ENCODE assay signal across 20 cellular contexts in genomic region chr19:5971714-5972354, GRCh38. TPM values are rescaled to one million over a fixed set of nuclear protein-coding genes. Genes with fewer than 3 reads are reported as not detected.
DNase-seq lines count a peak whose midpoint lies in the region; ATAC-seq, FAIRE-seq and TF ChIP-seq lines count a peak whose summit lies in the region.
"Had no signal": no experiment of that assay in that cellular context is flagged by ENCODE, and none has a peak within 500 bp of the region (broad histone marks: within the 10 kb centered on the region; RNA-seq: fewer than 3 reads in every experiment).

No MANE protein-coding gene starts in this region.

- H3K27ac Mint-ChIP-seq in immature natural killer cell = peak overlapping the region; percentile 51 to 65 (median 60)
- H3K27ac Mint-ChIP-seq: mesothelial cell of epicardium had no signal

- no peak overlapping the region for H3K9ac ChIP-seq in HepG2 (ENCODE audit: insufficient read depth, low read depth, low read length)

- TF ChIP-seq CTCF in HepG2 (CRISPR knock-in tag; IDR thresholded peaks at IDR 0.05) (no peak), right lobe of liver (IDR thresholded peaks at IDR 0.05) (no peak), foreskin fibroblast (IDR thresholded peaks at IDR 0.05; ENCODE audit: low read depth, low read length) (no peak)

- H2AFZ ChIP-seq in HepG2 (ENCODE audit: low read length) = no peak overlapping the region

- peaks cover 98% of the 10 kb centered on the region for H3K79me2 ChIP-seq in HepG2 (ENCODE audit: insufficient read depth, low read length)

- WGBS in HepG2 (ENCODE audit: low lambda C conversion rate) = 100% methylated on average over 2 of the region's 2 CpGs
- whole genome bisulfite sequencing in right lobe of liver (ENCODE audit: insufficient coverage, low coverage, low lambda C conversion rate, missing lambda C conversion rate) = 80% methylated on average over 2 of the region's 2 CpGs

- no peaks in the 10 kb centered on the region; a peak in 1 of 5 replicates for H3K27me3 ChIP-seq in HepG2 (ENCODE audit: control insufficient read depth in 1 of 2, insufficient read depth in 2 of 2, low read length in 2 of 2)
- no peaks in the 10 kb centered on the region for H3K27me3 ChIP-seq in right lobe of liver
- H3K27me3 ChIP-seq in SJCRH30 = no peaks in the 10 kb centered on the region
- H3K27me3 ChIP-seq: ascending aorta, testis had no signal

- H3K9me3 Mint-ChIP-seq in immature natural killer cell = no peaks in the 10 kb centered on the region
- H3K9me3 Mint-ChIP-seq: mesothelial cell of epicardium had no signal

- no peak for TF ChIP-seq POLR2A in HepG2 (IDR thresholded peaks at IDR 0.05; ENCODE audit: insufficient read depth in 1 of 2, low read depth in 2 of 2, low read length in 2 of 2)
- no peak for TF ChIP-seq POLR2A in right lobe of liver (IDR thresholded peaks at IDR 0.05)

- in situ Hi-C loops in HepG2 (cut with HindIII; ENCODE audit: extremely low pct_ligation_motif_present, low pct_unique_long_range_greater_than_20kb) = no loop called here

- H3K36me3 ChIP-seq in HepG2 (replicated peaks in 1 of 2; ENCODE audit: control insufficient read depth in 1 of 2, insufficient read depth in 2 of 2, low read length in 2 of 2) (peaks cover 10 to 51% of the 10 kb centered on the region in 2 experiments), right lobe of liver (no peaks in the 10 kb centered on the region), SJCRH30 (peaks cover 9% of the 10 kb centered on the region; the same call in 1 of the 2 replicates)

- H3K4me3 Mint-ChIP-seq in immature natural killer cell = peak overlapping the region in 1 of 5 donors; percentile 3
- H3K4me3 Mint-ChIP-seq: mesothelial cell of epicardium had no signal

- no peak overlapping the region for H3K27ac ChIP-seq in HepG2 (ENCODE audit: extremely low read length, insufficient read depth, low read length)
- no peak overlapping the region for H3K27ac ChIP-seq in right lobe of liver
- no peak overlapping the region for H3K27ac ChIP-seq in SJCRH30
- H3K27ac ChIP-seq: ascending aorta, testis had no signal

- FAIRE-seq in HepG2 (lab: Jason Lieb, UNC) = no peak

- peaks cover 53% of the 10 kb centered on the region for H4K20me1 ChIP-seq in HepG2 (ENCODE audit: insufficient read depth, low read length)

- H3K4me3 ChIP-seq in HepG2 (replicated peaks in 1 of 3; ENCODE audit: insufficient read depth in 1 of 3, low read depth in 2 of 3, low read length in 3 of 3) (no peak overlapping the region), right lobe of liver (no peak overlapping the region), SJCRH30 (no peak overlapping the region), foreskin fibroblast (ENCODE audit: low read depth in 1 of 2, low read length in 2 of 2) (no peak overlapping the region)
- H3K4me3 ChIP-seq: ascending aorta, testis had no signal

- no peak for TF ChIP-seq RAD21 in HepG2 (CRISPR knock-in tag; IDR thresholded peaks at IDR 0.05)

- CTCF ChIA-PET in HepG2 (lab: Yijun Ruan, JAX; ENCODE audit: low intra/inter-chr PET ratio, low total read pairs) = no interaction called here

- H3K4me2 ChIP-seq in HepG2 (ENCODE audit: low read depth, low read length) = 0 out of 2 replicates have a peak overlapping the region, but pooled peaks have one; percentile 23

- intact Hi-C loops in HepG2 (cut with micrococcal nuclease; ENCODE audit: unreplicated experiment) (no loop called here), right lobe of liver (cut with DNase I) (no loop called here)

- H3K9me3 ChIP-seq in HepG2 (ENCODE audit: low read length) (no peaks in the 10 kb centered on the region), right lobe of liver (no peaks in the 10 kb centered on the region), SJCRH30 (replicated peaks) (no peaks in the 10 kb centered on the region)
- H3K9me3 ChIP-seq: ascending aorta, testis had no signal

- TF ChIP-seq EP300 in HepG2 (IDR thresholded peaks at IDR 0.05; ENCODE audit: low read depth in 2 of 2, low read length in 2 of 2) (no peak), HepG2 (CRISPR knock-in tag; IDR thresholded peaks at IDR 0.05; ENCODE audit: borderline replicate concordance) (no peak)

- POLR2A ChIA-PET in HepG2 (lab: Yijun Ruan, JAX) = interaction anchor here (1.2 to 2.9 kb wide), 4 partner anchors 10 to 281 kb away, joined by 3 to 9 read pairs (median 4); partner anchors contain the start of gene VMAC

- H3K27me3 Mint-ChIP-seq in immature natural killer cell (ENCODE audit: low read depth in 3 of 3) = peaks cover 0 to 1% (median 0%) of the 10 kb centered on the region in 3 donors

- H3K4me1 ChIP-seq in HepG2 (ENCODE audit: insufficient read depth, low read length) (peaks cover 98% of the 10 kb centered on the region), right lobe of liver (peaks cover 0 to 42% (median 14%) of the 10 kb centered on the region in 4 donors), SJCRH30 (peaks cover 21% of the 10 kb centered on the region)

- ATAC-seq in HepG2 (no peak), right lobe of liver (no peak), HG03439 (IDR thresholded peaks at IDR 0.05; ENCODE audit: unreplicated experiment) (no peak)

- BruUV-seq in HepG2 (replicated peaks; lab: Mats Ljungman, UMichigan) = no TSS peak

- H3K36me3 Mint-ChIP-seq in immature natural killer cell = no peaks in the 10 kb centered on the region
- H3K36me3 Mint-ChIP-seq: mesothelial cell of epicardium had no signal

- DNase-seq in HepG2 (ENCODE audit: low spot score) = no peak
- DNase-seq in right lobe of liver = no peak
- peak; percentile 22 to 55 for DNase-seq in SJCRH30
- DNase-seq in immature natural killer cell = no peak
- DNase-seq in NCI-H1105 treated with DMSO at 0.1 percent for 48 hours (lab: John Stamatoyannopoulos, UW) = no peak
- no peak for DNase-seq in foreskin fibroblast
- DNase-seq: activated CD4-positive, CD25-positive, alpha-beta regulatory T cell; cerebellar nuclear complex; COR-L47; effector CD4-positive, alpha-beta T cell; Karpas-422; NCI-H1092 treated with DMSO at 0.1 percent for 48 hours; NCI-H510A treated with DMSO at 0.1 percent for 48 hours; retina; stimulated activated CD4-positive, alpha-beta T cell treated with anti-CD3 and anti-CD28 coated beads, Interleukin-12 subunit alpha, Interleukin-12 subunit beta, amount 100 ng/mL, for 4 hours; stimulated activated CD8-positive, alpha-beta memory T cell treated with anti-CD3 and anti-CD28 coated beads, Interleukin-4, amount 100 ng/mL, for 48 hours; testis had no signal

- H3K4me1 Mint-ChIP-seq in immature natural killer cell = peaks cover 69 to 93% of the 10 kb centered on the region in 2 donors

RNA-seq across cellular contexts. Expression of gene RANBP3, which starts 6.1 kb away (rescaled TPM):
- total RNA-seq in HepG2 (2016; rRNA removed; fragmentation: Illumina TruSeq; extraction: Trizol) (37.2 and 39.5 TPM in 2 replicates), right lobe of liver (10 to 100 TPM; 21.7 to 49.5 (median 24.5) TPM)
- total RNA-seq in HepG2 (2016; cell fraction: cytosol; rRNA removed; fragmentation: Illumina TruSeq; extraction: Trizol; ENCODE audit: low read depth) = 15.1 and 18.2 TPM in 2 replicates
- 27.1 and 40.8 TPM in 2 replicates for total RNA-seq in HepG2 (2016; cell fraction: insoluble cytoplasmic fraction; rRNA removed; fragmentation: Illumina TruSeq; extraction: Trizol)
- 19.4 and 20.4 TPM in 2 replicates for total RNA-seq in HepG2 (2016; cell fraction: membrane; rRNA removed; fragmentation: Illumina TruSeq; extraction: Trizol)
- total RNA-seq in HepG2 (2016; cell fraction: nucleus; rRNA removed; fragmentation: Illumina TruSeq; extraction: Trizol) = 47.7 and 56.8 TPM in 2 replicates
- polyA plus RNA-seq in HepG2 (2011; rRNA removed) (149 and 151 TPM in 2 replicates), immature natural killer cell (10 to 100 TPM in 1 of 3 donors, 1 to 10 TPM in 2; 3.2 to 14.5 (median 4.4) TPM)
- polyA plus RNA-seq in HepG2 (2011; cell fraction: cytosol; rRNA removed) = 91.7 and 149 TPM in 2 replicates
- 233 and 293 TPM in 2 replicates for polyA plus RNA-seq in HepG2 (2011; cell fraction: nucleus; rRNA removed)
- 62.1 and 64.6 TPM in 2 replicates for polyA plus RNA-seq in HepG2 (2012)
- polyA plus RNA-seq in HepG2 (2016; cell fraction: cytosol; fragmentation: Illumina TruSeq; extraction: Trizol; ENCODE audit: low read depth) = 10.3 and 11.7 TPM in 2 replicates
- 53.5 and 62.0 TPM in 2 replicates for polyA plus RNA-seq in HepG2 (2016; cell fraction: insoluble cytoplasmic fraction; fragmentation: Illumina TruSeq; extraction: Trizol; ENCODE audit: low read depth)
- 18.2 and 24.3 TPM in 2 replicates for polyA plus RNA-seq in HepG2 (2016; cell fraction: membrane; fragmentation: Illumina TruSeq; extraction: Trizol; ENCODE audit: low read depth)
- 127 and 170 TPM in 2 replicates for polyA plus RNA-seq in HepG2 (2016; cell fraction: nucleus; fragmentation: Illumina TruSeq; extraction: Trizol; ENCODE audit: insufficient read depth, low read depth)
- 43.2 and 193 TPM in 2 replicates for polyA minus RNA-seq in HepG2 (2011; rRNA and poly(A)+ RNA removed; ENCODE audit: low replicate concordance)
- polyA minus RNA-seq in HepG2 (2011; cell fraction: cytosol; rRNA and poly(A)+ RNA removed) = 76.9 and 86.6 TPM in 2 replicates
- polyA minus RNA-seq in HepG2 (2011; cell fraction: nucleus; rRNA and poly(A)+ RNA removed) = 74.3 and 80.3 TPM in 2 replicates
- 74.8 and 76.5 TPM in 2 replicates for total RNA-seq in SJCRH30 (2014; rRNA removed; shearing (Covaris generic))

RNA-seq across cellular contexts. Expression of gene CAPS, which starts 57.8 kb away (rescaled TPM):
- total RNA-seq in HepG2 (2016; rRNA removed; fragmentation: Illumina TruSeq; extraction: Trizol) (1.7 and 3.1 TPM in 2 replicates), right lobe of liver (1 to 10 TPM; 1.1 to 7.9 (median 5.0) TPM)
- 0.40 and 0.53 TPM in 2 replicates for total RNA-seq in HepG2 (2016; cell fraction: cytosol; rRNA removed; fragmentation: Illumina TruSeq; extraction: Trizol; ENCODE audit: low read depth)
- total RNA-seq in HepG2 (2016; cell fraction: insoluble cytoplasmic fraction; rRNA removed; fragmentation: Illumina TruSeq; extraction: Trizol) = 1.1 and 3.0 TPM in 2 replicates
- total RNA-seq in HepG2 (2016; cell fraction: membrane; rRNA removed; fragmentation: Illumina TruSeq; extraction: Trizol) = 1.2 and 1.4 TPM in 2 replicates
- total RNA-seq in HepG2 (2016; cell fraction: nucleus; rRNA removed; fragmentation: Illumina TruSeq; extraction: Trizol) = 2.6 and 2.9 TPM in 2 replicates
- polyA plus RNA-seq in HepG2 (2011; rRNA removed) (3.1 and 4.5 TPM in 2 replicates), immature natural killer cell (1 to 10 TPM in 2 of 3 donors, under 1 TPM in 1; 0.32 to 4.1 (median 2.2) TPM)
- 2.9 and 3.5 TPM in 2 replicates for polyA plus RNA-seq in HepG2 (2011; cell fraction: cytosol; rRNA removed)
- 19.5 and 22.9 TPM in 2 replicates for polyA plus RNA-seq in HepG2 (2011; cell fraction: nucleus; rRNA removed)
- 1.8 and 1.9 TPM in 2 replicates for polyA plus RNA-seq in HepG2 (2012)
- 0.40 and 0.43 TPM in 2 replicates for polyA plus RNA-seq in HepG2 (2016; cell fraction: cytosol; fragmentation: Illumina TruSeq; extraction: Trizol; ENCODE audit: low read depth)
- polyA plus RNA-seq in HepG2 (2016; cell fraction: insoluble cytoplasmic fraction; fragmentation: Illumina TruSeq; extraction: Trizol; ENCODE audit: low read depth) = 1.1 and 1.4 TPM in 2 replicates
- 0.61 and 0.87 TPM in 2 replicates for polyA plus RNA-seq in HepG2 (2016; cell fraction: membrane; fragmentation: Illumina TruSeq; extraction: Trizol; ENCODE audit: low read depth)
- polyA plus RNA-seq in HepG2 (2016; cell fraction: nucleus; fragmentation: Illumina TruSeq; extraction: Trizol; ENCODE audit: insufficient read depth, low read depth) = 10.1 and 13.8 TPM in 2 replicates
- 0.28 and 3.1 TPM in 2 replicates for polyA minus RNA-seq in HepG2 (2011; rRNA and poly(A)+ RNA removed; ENCODE audit: low replicate concordance)
- 0.40 and 1.1 TPM in 2 replicates for polyA minus RNA-seq in HepG2 (2011; cell fraction: cytosol; rRNA and poly(A)+ RNA removed)
- polyA minus RNA-seq in HepG2 (2011; cell fraction: nucleus; rRNA and poly(A)+ RNA removed) = 3.0 and 3.1 TPM in 2 replicates
- total RNA-seq in SJCRH30 (2014; rRNA removed; shearing (Covaris generic)) = 0.73 and 1.9 TPM in 2 replicates

Comparison
In these comparisons a context has a peak if more than half of its experiments do, and no peak if none do; other contexts are left out.
1. DNase-seq: peak in SJCRH30 (2 of 2); none in HepG2 (single experiment), right lobe of liver (0 of 3), immature natural killer cell (0 of 3), NCI-H1105 treated with DMSO at 0.1 percent for 48 hours (single experiment) and foreskin fibroblast (0 of 2).